Comparison of ENCODE assay signal across 8 cellular contexts in genomic region chr11:65541093-65542010, GRCh38. TPM values are rescaled to one million over a fixed set of nuclear protein-coding genes. Genes with fewer than 3 reads are reported as not detected.
DNase-seq lines count a peak whose midpoint lies in the region; ATAC-seq, FAIRE-seq and TF ChIP-seq lines count a peak whose summit lies in the region.

No MANE protein-coding gene starts in this region.

- H3K36me3 ChIP-seq in skeletal muscle satellite cell (ENCODE audit: insufficient read depth, low read length): peaks cover 72% of the 10 kb centered on the region

- peak overlapping the region; percentile 52 for H3K9ac ChIP-seq in skeletal muscle satellite cell (ENCODE audit: low read depth, low read length)

- H3K4me2 ChIP-seq in skeletal muscle satellite cell (ENCODE audit: low read length): peak overlapping the region; percentile 85

- H3K4me1 ChIP-seq in skeletal muscle satellite cell (ENCODE audit: control insufficient read depth, insufficient read depth, low read length): peaks cover 23% of the 10 kb centered on the region

- DNase-seq in GM19239 (ENCODE audit: insufficient read length, low spot score): no peak
- DNase-seq in fibroblast of the aortic adventitia (ENCODE audit: low read depth): no peak
- no peak for DNase-seq in NCI-H748 treated with DMSO at 0.1 percent for 48 hours (lab: John Stamatoyannopoulos, UW)
- no peak for DNase-seq in C1 segment of cervical spinal cord (lab: John Stamatoyannopoulos, UW)
- no peak for DNase-seq in effector CD4-positive, alpha-beta T cell

- no peak for TF ChIP-seq CTCF in fibroblast of the aortic adventitia (IDR thresholded peaks at IDR 0.05; ENCODE audit: insufficient read depth, low read length)

- peak; percentile 47 for FAIRE-seq in GM19239 (lab: Jason Lieb, UNC)

- H3K27me3 ChIP-seq in skeletal muscle satellite cell (ENCODE audit: control insufficient read depth, insufficient read depth, low read length): no peaks in the 10 kb centered on the region

- no peaks in the 10 kb centered on the region for H3K9me3 ChIP-seq in skeletal muscle satellite cell (replicated peaks; ENCODE audit: low read length)

- peak overlapping the region; percentile 39 for H3K4me3 ChIP-seq in fibroblast of the aortic adventitia (ENCODE audit: low read depth, low read length)
- peak overlapping the region; percentile 77 for H3K4me3 ChIP-seq in skeletal muscle satellite cell (ENCODE audit: low read length)

- ATAC-seq in SK-N-SH treated with all-trans-retinoic acid at 6 μM for 48 hours: peak; percentile 0; the same call in 2 of the 3 replicates
- ATAC-seq in GM19467 (IDR thresholded peaks at IDR 0.05; ENCODE audit: unreplicated experiment): no peak

TF ChIP-seq in SK-N-SH treated with all-trans-retinoic acid at 6 μM for 48 hours, 23 proteins besides CTCF, POLR2A, EP300 and RAD21:
- TF ChIP-seq ZNF565 (CRISPR knock-in tag; conservative IDR thresholded peaks at IDR 0.05; ENCODE audit: low read depth): no peak
- no peak for TF ChIP-seq ARNTL (CRISPR knock-in tag; IDR thresholded peaks at IDR 0.05; ENCODE audit: borderline replicate concordance, low read depth)
- no peak for TF ChIP-seq CSRNP3 (CRISPR knock-in tag; IDR thresholded peaks at IDR 0.05)
- no peak for TF ChIP-seq TCF4 (CRISPR knock-in tag; IDR thresholded peaks at IDR 0.05; ENCODE audit: borderline replicate concordance)
- no peak for TF ChIP-seq CSDC2 (CRISPR knock-in tag; IDR thresholded peaks at IDR 0.05)
- TF ChIP-seq TSHZ2 (CRISPR knock-in tag; IDR thresholded peaks at IDR 0.05): no peak
- no peak for TF ChIP-seq ZNF70 (CRISPR knock-in tag; IDR thresholded peaks at IDR 0.05)
- TF ChIP-seq ZNF8 (CRISPR knock-in tag; IDR thresholded peaks at IDR 0.05): no peak

RNA-seq across cellular contexts. Expression of gene SCYL1, which starts 16.5 kb away (rescaled TPM):
- total RNA-seq in fibroblast of the aortic adventitia (ENCODE audit: low replicate concordance): 32.1 and 76.8 TPM in 2 replicates
- 92.8 and 102 TPM in 2 replicates for total RNA-seq in skeletal muscle satellite cell (2012; rRNA removed)

RNA-seq across cellular contexts. Expression of gene LTBP3, which starts 16.8 kb away (rescaled TPM):
- 47.3 and 147 TPM in 2 replicates for total RNA-seq in fibroblast of the aortic adventitia (ENCODE audit: low replicate concordance)
- total RNA-seq in skeletal muscle satellite cell (2012; rRNA removed): 40.0 and 50.7 TPM in 2 replicates

RNA-seq across cellular contexts. Expression of gene ZNRD2, which starts 28.9 kb away (rescaled TPM):
- total RNA-seq in fibroblast of the aortic adventitia (ENCODE audit: low replicate concordance): 27.2 and 48.0 TPM in 2 replicates
- total RNA-seq in skeletal muscle satellite cell (2012; rRNA removed): 77.6 and 102 TPM in 2 replicates

RNA-seq across cellular contexts. Expression of gene FAM89B, which starts 31.0 kb away (rescaled TPM):
- total RNA-seq in fibroblast of the aortic adventitia (ENCODE audit: low replicate concordance): 5.6 and 21.6 TPM in 2 replicates
- 13.4 and 21.8 TPM in 2 replicates for total RNA-seq in skeletal muscle satellite cell (2012; rRNA removed)

RNA-seq across cellular contexts. Expression of gene EHBP1L1, which starts 34.5 kb away (rescaled TPM):
- total RNA-seq in fibroblast of the aortic adventitia (ENCODE audit: low replicate concordance): 52.2 and 58.5 TPM in 2 replicates
- total RNA-seq in skeletal muscle satellite cell (2012; rRNA removed): 35.0 and 44.8 TPM in 2 replicates
